ENCODE assay signal across 31 cellular contexts in genomic region chr14:104144453-104144790, GRCh38. TPM values are rescaled to one million over a fixed set of nuclear protein-coding genes. Genes with fewer than 3 reads are reported as not detected.
"Had no signal": no experiment of that assay in that cellular context is flagged by ENCODE, and none has a peak within 500 bp of the region (broad histone marks: within the 10 kb centered on the region; RNA-seq: fewer than 3 reads in every experiment).

No MANE protein-coding gene starts in this region.

- H3K4me3 ChIP-seq: cardiac muscle cell, gastroesophageal sphincter, heart left ventricle, hepatocyte, lung, right lobe of liver, stomach, thyroid gland had no signal

- H3K9me3 Mint-ChIP-seq: effector memory CD8-positive, alpha-beta T cell; memory B cell; naive thymus-derived CD4-positive, alpha-beta T cell; nephron progenitor cell had no signal

- DNase-seq: cortex of kidney; effector memory CD8-positive, alpha-beta T cell; foreskin keratinocyte; kidney glomerular epithelial cell; left colon; midbrain; small intestine; stimulated activated CD4-positive, alpha-beta T cell treated with anti-CD3 and anti-CD28 coated beads, Interleukin-12 subunit alpha, Interleukin-12 subunit beta, amount 100 ng/mL, for 4 hours; stimulated activated CD4-positive, alpha-beta T cell treated with anti-CD3 and anti-CD28 coated beads, Interleukin-4, amount 100 ng/mL, for 1 hour; stimulated activated CD8-positive, alpha-beta memory T cell treated with anti-CD3 and anti-CD28 coated beads, Interleukin-4, amount 100 ng/mL, for 48 hours; stimulated activated naive CD4-positive, alpha-beta T cell treated with Interleukin-2 at 50 U/mL for 16 hours; thyroid gland; trophoblast cell had no signal

- H3K27me3 ChIP-seq: cardiac muscle cell, right lobe of liver had no signal

- H3K36me3 ChIP-seq: cardiac muscle cell, gastroesophageal sphincter, heart left ventricle, neutrophil, right lobe of liver, stomach, thyroid gland had no signal

- H3K27ac ChIP-seq: cardiac muscle cell, epithelial cell of prostate, foreskin keratinocyte, gastroesophageal sphincter, heart left ventricle, hepatocyte, neutrophil, parathyroid adenoma, right lobe of liver, stomach, thyroid gland had no signal

- H3K36me3 Mint-ChIP-seq: memory B cell; naive thymus-derived CD4-positive, alpha-beta T cell had no signal

- H3K9ac ChIP-seq: parathyroid adenoma had no signal

- H3K4me1 ChIP-seq: foreskin keratinocyte, parathyroid adenoma, right lobe of liver, thyroid gland had no signal

- ATAC-seq: effector memory CD8-positive, alpha-beta T cell; esophagus mucosa; foreskin keratinocyte; gastroesophageal sphincter; heart left ventricle; left colon; left ventricle myocardium superior; naive thymus-derived CD4-positive, alpha-beta T cell; right lobe of liver had no signal

- H3K9me3 ChIP-seq: gastroesophageal sphincter, heart left ventricle, neutrophil, right lobe of liver, stomach, thyroid gland had no signal

- H3K4me1 Mint-ChIP-seq: memory B cell had no signal

- H3K27ac Mint-ChIP-seq: effector memory CD8-positive, alpha-beta T cell; memory B cell; naive thymus-derived CD4-positive, alpha-beta T cell; nephron progenitor cell; progenitor cell of endocrine pancreas had no signal

- H3K4me3 Mint-ChIP-seq: effector memory CD8-positive, alpha-beta T cell; memory B cell; nephron progenitor cell had no signal

RNA-seq across cellular contexts. Expression of gene KIF26A, which starts 6.0 kb away (rescaled TPM):
- polyA plus RNA-seq: naive thymus-derived CD4-positive, alpha-beta T cell had no signal

RNA-seq across cellular contexts. Expression of gene ASPG, which starts 58.9 kb away (rescaled TPM):
- total RNA-seq: dermis microvascular lymphatic vessel endothelial cell, fibroblast of lung, progenitor cell of endocrine pancreas had no signal
- polyA plus RNA-seq: fibroblast of lung; naive thymus-derived CD4-positive, alpha-beta T cell had no signal
